15 cellular contexts compared by ENCODE assay signal in the genomic region with DNA sequence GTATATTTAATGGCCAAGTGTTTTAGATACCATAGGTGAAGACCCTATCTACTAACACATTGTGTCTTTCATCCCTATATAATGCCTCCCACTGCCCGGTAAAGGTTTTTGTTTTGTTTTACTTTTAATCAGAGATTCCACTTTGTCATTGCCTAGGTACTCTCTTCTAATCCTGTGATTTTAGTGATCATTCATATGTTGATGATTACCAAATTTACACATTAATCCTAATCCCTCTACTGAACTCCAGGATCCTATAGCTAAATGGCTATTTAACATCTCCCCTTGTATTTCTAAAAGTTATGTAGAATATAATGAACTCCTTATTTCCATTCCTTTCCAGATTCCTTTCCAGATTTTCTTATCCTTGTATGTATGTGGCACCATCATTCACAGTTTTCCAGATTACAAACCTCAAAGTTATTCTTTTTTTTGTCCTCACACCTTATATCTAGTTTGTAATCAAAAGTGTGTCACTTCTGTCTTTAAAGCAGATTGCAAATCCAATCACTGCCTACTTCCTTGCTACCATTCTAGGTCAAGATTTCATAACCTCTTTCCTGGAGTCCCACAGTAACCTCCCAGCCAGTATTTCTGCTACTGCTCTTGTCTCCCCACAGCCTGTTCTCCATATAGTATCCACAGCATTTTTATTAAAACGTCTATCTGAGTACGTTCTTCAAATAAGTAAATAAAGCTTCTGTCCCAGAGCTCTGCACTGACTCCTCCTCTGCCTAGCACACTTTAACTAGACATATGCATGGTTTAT.
"Had no signal": no experiment of that assay in that cellular context is flagged by ENCODE, and none has a peak within 500 bp of the region (broad histone marks: within the 10 kb centered on the region; RNA-seq: fewer than 3 reads in every experiment).

No MANE protein-coding gene starts in this region.

- ATAC-seq: activated T-cell treated with anti-CD3 and anti-CD28 coated beads, Interleukin-2, amount 50 U/mL, for 72 hours; left ventricle myocardium superior; stimulated activated naive CD8-positive, alpha-beta T cell treated with anti-CD3 and anti-CD28 coated beads, Interleukin-15, Interleukin-2, amounts not matched to agents 100 U/mL and 50 U/mL, for 24 hours had no signal

- H3K27ac Mint-ChIP-seq: activated naive CD4-positive, alpha-beta T cell treated with anti-CD3 and anti-CD28 coated beads, Interleukin-2, amount 50 U/mL, for 24 hours; activated T-cell treated with anti-CD3 and anti-CD28 coated beads, Interleukin-2, amount 50 U/mL, for 72 hours; dendritic cell treated with granulocyte-macrophage colony-stimulating factor and Interleukin-4, amounts not matched to agents 40 ng/mL and 50 ng/mL, for 4 days; memory B cell; progenitor cell of endocrine pancreas had no signal

- H3K36me3 Mint-ChIP-seq: activated naive CD4-positive, alpha-beta T cell treated with anti-CD3 and anti-CD28 coated beads, Interleukin-2, amount 50 U/mL, for 24 hours; memory B cell had no signal

- H3K4me3 Mint-ChIP-seq: activated naive CD4-positive, alpha-beta T cell treated with anti-CD3 and anti-CD28 coated beads, Interleukin-2, amount 50 U/mL, for 24 hours; activated T-cell treated with anti-CD3 and anti-CD28 coated beads, Interleukin-2, amount 50 U/mL, for 72 hours; dendritic cell treated with granulocyte-macrophage colony-stimulating factor and Interleukin-4, amounts not matched to agents 40 ng/mL and 50 ng/mL, for 4 days; memory B cell; neural crest cell had no signal

- H3K9me3 Mint-ChIP-seq: activated naive CD4-positive, alpha-beta T cell treated with anti-CD3 and anti-CD28 coated beads, Interleukin-2, amount 50 U/mL, for 24 hours; dendritic cell treated with granulocyte-macrophage colony-stimulating factor and Interleukin-4, amounts not matched to agents 40 ng/mL and 50 ng/mL, for 4 days; neural crest cell had no signal

- DNase-seq: activated CD4-positive, alpha-beta T cell treated with anti-CD3 and anti-CD28 coated beads for 1 hour; activated effector memory CD4-positive, alpha-beta T cell treated with anti-CD3 and anti-CD28 coated beads, Interleukin-2, amount 50 U/mL, for 16 hours; activated T-cell treated with anti-CD3 and anti-CD28 coated beads, Interleukin-2, amount 50 U/mL, for 72 hours; effector CD8-positive, alpha-beta T cell; hippocampal formation; kidney; left ventricle myocardium superior; stimulated activated naive CD8-positive, alpha-beta T cell treated with anti-CD3 and anti-CD28 coated beads, Interleukin-15, Interleukin-2, amounts not matched to agents 100 U/mL and 50 U/mL, for 24 hours; substantia nigra; T1000 had no signal

- H3K4me1 Mint-ChIP-seq: activated naive CD4-positive, alpha-beta T cell treated with anti-CD3 and anti-CD28 coated beads, Interleukin-2, amount 50 U/mL, for 24 hours; memory B cell; neural crest cell had no signal

- H3K27me3 Mint-ChIP-seq: activated naive CD4-positive, alpha-beta T cell treated with anti-CD3 and anti-CD28 coated beads, Interleukin-2, amount 50 U/mL, for 24 hours; dendritic cell treated with granulocyte-macrophage colony-stimulating factor and Interleukin-4, amounts not matched to agents 40 ng/mL and 50 ng/mL, for 4 days; memory B cell; progenitor cell of endocrine pancreas had no signal
